Comparison of ENCODE assay signal across 17 cellular contexts in genomic region chr3:55658297-55659022, GRCh38.
DNase-seq lines count a peak whose midpoint lies in the region; ATAC-seq and TF ChIP-seq lines count a peak whose summit lies in the region.
"Had no signal": no experiment of that assay in that cellular context is flagged by ENCODE, and none has a peak within 500 bp of the region (broad histone marks: within the 10 kb centered on the region; RNA-seq: fewer than 3 reads in every experiment).

No MANE protein-coding gene starts in this region.

- H3K4me3 ChIP-seq in Karpas-422 (ENCODE audit: low read length) (no peak overlapping the region), endodermal cell (ENCODE audit: low read length) (no peak overlapping the region), gastrocnemius medialis (no peak overlapping the region)
- H3K4me3 ChIP-seq: sigmoid colon, vagina had no signal

- no peaks in the 10 kb centered on the region for H3K79me2 ChIP-seq in Karpas-422 (ENCODE audit: low read length)

- no peaks in the 10 kb centered on the region for H3K9me3 Mint-ChIP-seq in endodermal cell

- in situ Hi-C loops in gastrocnemius medialis (cut with MboI; ENCODE audit: low sequenced_read_pairs in 4 of 4) = no loop called here

- H3K9me3 ChIP-seq in Karpas-422 (ENCODE audit: low read length) (no peaks in the 10 kb centered on the region), endodermal cell (ENCODE audit: control insufficient read depth, low read length) (no peaks in the 10 kb centered on the region), gastrocnemius medialis (no peaks in the 10 kb centered on the region)
- H3K9me3 ChIP-seq: sigmoid colon, vagina had no signal

- no peaks in the 10 kb centered on the region for H3K36me3 Mint-ChIP-seq in endodermal cell (ENCODE audit: low read depth)

- H3K9ac ChIP-seq in Karpas-422 (ENCODE audit: low read length) (peak overlapping the region; percentile 21; the same call in 1 of the 2 replicates), endodermal cell (ENCODE audit: extremely low read depth, low read length, poor library complexity, severe bottlenecking) (no peak overlapping the region)

- H3K4me1 Mint-ChIP-seq in endodermal cell = peaks cover 20% of the 10 kb centered on the region

- H3K27ac ChIP-seq in Karpas-422 (ENCODE audit: low read length) = no peak overlapping the region
- H3K27ac ChIP-seq in endodermal cell (ENCODE audit: low read depth, low read length) = no peak overlapping the region
- H3K27ac ChIP-seq in gastrocnemius medialis = no peak overlapping the region
- H3K27ac ChIP-seq: sigmoid colon, vagina, VCaP had no signal

- 50 to 61% methylated on average over 2 to 3 of the region's 3 CpGs for WGBS in endodermal cell (ENCODE audit: insufficient coverage in 1 of 2, insufficient read length in 1 of 2), 2 experiments

- no peak for DNase-seq in Karpas-422
- DNase-seq in endodermal cell = peak; percentile 69
- DNase-seq in gastrocnemius medialis = no peak
- no peak for DNase-seq in erythroblast (lab: John Stamatoyannopoulos, UW)
- DNase-seq: activated gamma-delta T cell treated with Interleukin-2 at 50 U/mL for 16 hours; DND-41; effector CD8-positive, alpha-beta T cell; mammary epithelial cell; NCI-H1694 treated with DMSO at 0.1 percent for 48 hours; sigmoid colon; stimulated activated CD4-positive, alpha-beta T cell treated with anti-CD3 and anti-CD28 coated beads, Interleukin-4, amount 100 ng/mL, for 4 hours; stimulated activated naive CD4-positive, alpha-beta T cell had no signal

- H2AFZ ChIP-seq in Karpas-422 (ENCODE audit: low read length) = 0 out of 2 replicates have a peak overlapping the region, but pooled peaks have one; percentile 81

- TF ChIP-seq CTCF in endodermal cell (conservative IDR thresholded peaks at IDR 0.05) (no peak), gastrocnemius medialis (IDR thresholded peaks at IDR 0.05 in 4 of 5, conservative IDR thresholded peaks at IDR 0.05 in 1 of 5) (no peak)

- peak overlapping the region; percentile 39 for H3K4me2 ChIP-seq in Karpas-422 (ENCODE audit: low read depth, low read length, poor library complexity, severe bottlenecking)

- H3K36me3 ChIP-seq in Karpas-422 (ENCODE audit: insufficient read depth, low read length) = no peaks in the 10 kb centered on the region
- no peaks in the 10 kb centered on the region for H3K36me3 ChIP-seq in endodermal cell (ENCODE audit: control insufficient read depth, insufficient read depth, low read length)
- no peaks in the 10 kb centered on the region for H3K36me3 ChIP-seq in gastrocnemius medialis
- H3K36me3 ChIP-seq: sigmoid colon, vagina had no signal

- TF ChIP-seq POLR2A in gastrocnemius medialis (IDR thresholded peaks at IDR 0.05) = no peak
- no peak for TF ChIP-seq POLR2A in erythroblast (IDR thresholded peaks at IDR 0.05; ENCODE audit: low read length)

- H3K27me3 Mint-ChIP-seq in endodermal cell (ENCODE audit: insufficient read depth) = no peaks in the 10 kb centered on the region

- no peak overlapping the region for H3K4me3 Mint-ChIP-seq in endodermal cell

- no peaks in the 10 kb centered on the region for H4K20me1 ChIP-seq in Karpas-422 (ENCODE audit: insufficient read depth, low read depth, low read length)

- ATAC-seq in GM18511 (IDR thresholded peaks at IDR 0.05; ENCODE audit: unreplicated experiment) (peak; percentile 31), GM21390 (IDR thresholded peaks at IDR 0.05; ENCODE audit: unreplicated experiment) (peak; percentile 34), gastrocnemius medialis (no peak), GM19395 (IDR thresholded peaks at IDR 0.05; ENCODE audit: unreplicated experiment) (no peak)

- no peak overlapping the region for H3K27ac Mint-ChIP-seq in endodermal cell

- intact Hi-C loops in gastrocnemius medialis (cut with DNase I; ENCODE audit: low total_unique reads) = no loop called here

- H3K9me2 ChIP-seq in Karpas-422 (replicated peaks; ENCODE audit: insufficient read depth, low read length) = no peaks in the 10 kb centered on the region

- H3K4me1 ChIP-seq in Karpas-422 (ENCODE audit: low read length) (peaks cover 27% of the 10 kb centered on the region), endodermal cell (ENCODE audit: control insufficient read depth, insufficient read depth, low read length) (no peaks in the 10 kb centered on the region), gastrocnemius medialis (no peaks in the 10 kb centered on the region)
- H3K4me1 ChIP-seq: sigmoid colon, vagina had no signal

- no peaks in the 10 kb centered on the region for H3K27me3 ChIP-seq in Karpas-422 (ENCODE audit: low read length)
- no peaks in the 10 kb centered on the region for H3K27me3 ChIP-seq in endodermal cell (ENCODE audit: control insufficient read depth, insufficient read depth, low read length, poor library complexity, severe bottlenecking)
- no peaks in the 10 kb centered on the region for H3K27me3 ChIP-seq in gastrocnemius medialis
- H3K27me3 ChIP-seq: sigmoid colon, vagina had no signal

Comparison
In these comparisons a context has a peak if more than half of its experiments do, and no peak if none do; other contexts are left out.
1. ATAC-seq: peak in GM18511 (single experiment) and GM21390 (single experiment); none in gastrocnemius medialis (0 of 2) and GM19395 (single experiment).